8 cellular contexts compared by ENCODE assay signal in genomic region chr1:15027515-15027948, GRCh38.
DNase-seq lines count a peak whose midpoint lies in the region; ATAC-seq, FAIRE-seq and TF ChIP-seq lines count a peak whose summit lies in the region.

No MANE protein-coding gene starts in this region.

- WGBS in liver = 34% methylated on average over 11 of the region's 11 CpGs

- TF ChIP-seq RAD21 in liver (IDR thresholded peaks at IDR 0.05) = peak; percentile 78 to 83

- TF ChIP-seq CTCF in D721Med (IDR thresholded peaks at IDR 0.05; ENCODE audit: insufficient read depth, missing control alignments) = peak; percentile 72
- TF ChIP-seq CTCF in liver (IDR thresholded peaks at IDR 0.05; ENCODE audit: low read depth, low read length, missing input control) = peak; percentile 74

- no peak for FAIRE-seq in D721Med (lab: Jason Lieb, UNC)

- H3K4me3 ChIP-seq in liver (ENCODE audit: low read depth in 1 of 3, low read length in 3 of 3) = no peak overlapping the region

- H3K9me3 ChIP-seq in liver (ENCODE audit: control insufficient read depth in 4 of 4, low read length in 3 of 4) = no peaks in the 10 kb centered on the region

- no peak overlapping the region for H3K27ac ChIP-seq in liver (ENCODE audit: low read depth in 1 of 2, low read length in 2 of 2)

- DNase-seq in D721Med (ENCODE audit: insufficient read length, low spot score) = no peak
- peak; percentile 70 for DNase-seq in HT-29 (ENCODE audit: low spot score)
- peak; percentile 67 for DNase-seq in SW480 (ENCODE audit: low spot score)
- peak; percentile 79 for DNase-seq in ecto neural progenitor cell (ENCODE audit: low spot score)
- DNase-seq in stimulated activated CD8-positive, alpha-beta memory T cell treated with anti-CD3 and anti-CD28 coated beads, Interleukin-7, amount 100 ng/mL, for 24 hours (ENCODE audit: low read depth) = peak; percentile 10
- no peak for DNase-seq in activated CD4-positive, CD25-positive, alpha-beta regulatory T cell (lab: John Stamatoyannopoulos, UW)

- ATAC-seq in HG03039 (IDR thresholded peaks at IDR 0.05; ENCODE audit: unreplicated experiment) = no peak

- no peaks in the 10 kb centered on the region for H3K27me3 ChIP-seq in liver (ENCODE audit: control insufficient read depth in 4 of 4, insufficient read depth in 4 of 4, low read length in 3 of 4)

- H3K9ac ChIP-seq in liver (ENCODE audit: low read depth in 1 of 2, low read length in 2 of 2) = no peak overlapping the region

- H3K36me3 ChIP-seq in liver (ENCODE audit: control insufficient read depth in 4 of 4, insufficient read depth in 3 of 4, low read depth in 1 of 4, low read length in 3 of 4) = no peaks in the 10 kb centered on the region

- peaks cover 0 to 11% (median 5%) of the 10 kb centered on the region in 4 donors for H3K4me1 ChIP-seq in liver (ENCODE audit: control insufficient read depth in 4 of 4, insufficient read depth in 4 of 4, low read length in 3 of 4)

TF ChIP-seq in liver, 16 proteins besides CTCF, POLR2A, EP300 and RAD21:
- TF ChIP-seq JUND (IDR thresholded peaks at IDR 0.05) (no peak), ATF3 (IDR thresholded peaks at IDR 0.05) (no peak), SP1 (IDR thresholded peaks at IDR 0.05) (no peak)
TF ChIP-seq in liver: peak in this region for 0.

Comparison
In these comparisons a context has a peak if more than half of its experiments do, and no peak if none do; other contexts are left out.
1. DNase-seq: peak in HT-29 (single experiment), SW480 (single experiment), ecto neural progenitor cell (single experiment) and stimulated activated CD8-positive, alpha-beta memory T cell treated with anti-CD3 and anti-CD28 coated beads, Interleukin-7, amount 100 ng/mL, for 24 hours (single experiment); none in D721Med (single experiment) and activated CD4-positive, CD25-positive, alpha-beta regulatory T cell (0 of 4).